Comparison of ENCODE assay signal across 19 cellular contexts in the genomic region with DNA sequence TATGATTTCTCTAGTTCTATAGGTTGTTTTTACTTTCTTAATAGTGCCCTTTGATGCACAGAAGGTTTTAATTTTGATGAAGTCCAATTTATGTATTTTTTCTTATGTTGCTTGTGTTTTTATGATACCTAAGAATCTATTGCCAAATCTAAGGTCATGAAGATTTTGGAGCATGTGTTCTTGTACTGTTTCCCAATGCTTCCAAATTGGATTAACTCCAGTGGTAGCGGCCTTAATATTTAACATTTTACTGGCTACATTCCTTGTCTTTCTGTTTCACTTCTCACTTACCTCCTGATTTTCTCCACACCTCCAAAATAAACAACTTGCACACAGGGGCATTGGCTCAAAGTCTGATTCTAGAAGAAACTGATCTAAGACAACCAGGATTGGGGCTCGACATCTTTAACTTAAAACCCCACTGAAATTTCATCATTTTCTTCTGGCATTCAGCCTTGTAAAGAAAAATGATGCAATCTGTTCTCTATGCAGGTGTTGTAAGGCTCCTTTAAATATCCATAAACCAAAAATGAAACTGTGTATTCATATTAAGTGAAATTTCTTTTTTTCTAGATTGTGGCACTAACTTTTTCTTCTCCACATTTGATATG.
A peak's percentile ranks its signal among the peaks of the same experiment; 100 is the strongest.
DNase-seq lines count a peak whose midpoint lies in the region; ATAC-seq and TF ChIP-seq lines count a peak whose summit lies in the region.
"Had no signal": no experiment of that assay in that cellular context is flagged by ENCODE, and none has a peak within 500 bp of the region (broad histone marks: within the 10 kb centered on the region; RNA-seq: fewer than 3 reads in every experiment).

No MANE protein-coding gene starts in this region.

- no peaks in the 10 kb centered on the region for H3K27me3 ChIP-seq in KMS-11 (ENCODE audit: insufficient read depth, low read depth)
- no peaks in the 10 kb centered on the region for H3K27me3 ChIP-seq in ascending aorta
- H3K27me3 ChIP-seq: SJSA1 had no signal

- no peaks in the 10 kb centered on the region for H3K36me3 ChIP-seq in KMS-11 (ENCODE audit: insufficient read depth)
- no peaks in the 10 kb centered on the region for H3K36me3 ChIP-seq in ascending aorta
- H3K36me3 ChIP-seq: left ventricle myocardium inferior, SJSA1 had no signal

- H2AFZ ChIP-seq in KMS-11 (ENCODE audit: low read depth), result no peak overlapping the region

- H4K20me1 ChIP-seq in KMS-11 (ENCODE audit: insufficient read depth), result no peaks in the 10 kb centered on the region

- no peak overlapping the region for H3K9ac ChIP-seq in KMS-11

- DNase-seq in RWPE1 (ENCODE audit: low spot score), result no peak
- DNase-seq in fibroblast of mammary gland (ENCODE audit: low read depth), result peak; percentile 40
- peak; percentile 15 for DNase-seq in renal cortical epithelial cell (ENCODE audit: low read depth)
- no peak for DNase-seq in ascending aorta (ENCODE audit: low spot score in 2 of 2)
- no peak for DNase-seq in hepatic stellate cell (ENCODE audit: low spot score)
- DNase-seq: activated B cell treated with CpG ODN at 0.5 μM for 24 hours; activated CD4-positive, alpha-beta memory T cell treated with anti-CD3 and anti-CD28 coated beads, Interleukin-2, amount 10 ng/mL, durations not matched to agents 7 days and 5 days; activated naive CD4-positive, alpha-beta T cell treated with anti-CD3 and anti-CD28 coated beads for 36 hours; AML-193; dermis blood vessel endothelial cell; DND-41; left ventricle myocardium inferior; NCI-H1092; NCI-H2081; NCI-H526 treated with DMSO at 0.1 percent for 48 hours had no signal

- H3K4me3 ChIP-seq in KMS-11 (IDR thresholded peaks at IDR 0.05; ENCODE audit: insufficient read depth, low read depth, low read length) (no peak overlapping the region), fibroblast of mammary gland (ENCODE audit: control insufficient read depth, low read depth, low read length) (no peak overlapping the region), ascending aorta (no peak overlapping the region)
- H3K4me3 ChIP-seq: left ventricle myocardium inferior, SJSA1 had no signal

- no peaks in the 10 kb centered on the region for H3K79me2 ChIP-seq in KMS-11 (ENCODE audit: insufficient read depth, low read depth)

- peak overlapping the region; percentile 38; the same call in 1 of the 2 replicates for H3K4me2 ChIP-seq in KMS-11

- ATAC-seq in HG03095 (IDR thresholded peaks at IDR 0.05; ENCODE audit: unreplicated experiment), result no peak

- no peak overlapping the region for H3K27ac ChIP-seq in KMS-11
- peak overlapping the region; percentile 80 for H3K27ac ChIP-seq in RWPE1
- no peak overlapping the region for H3K27ac ChIP-seq in ascending aorta
- H3K27ac ChIP-seq: epithelial cell of prostate, left ventricle myocardium inferior, SJSA1 had no signal

- intact Hi-C loops in ascending aorta (cut with DNase I), result no loop called here

- POLR2A ChIA-PET in RWPE1 (lab: Yijun Ruan, JAX; ENCODE audit: low non-redundant PET), result no interaction called here

- H3K4me1 ChIP-seq in KMS-11 (ENCODE audit: low read depth, poor library complexity, severe bottlenecking) (peaks cover 12% of the 10 kb centered on the region), ascending aorta (no peaks in the 10 kb centered on the region)
- H3K4me1 ChIP-seq: left ventricle myocardium inferior, SJSA1 had no signal

- TF ChIP-seq CTCF in KMS-11 (conservative IDR thresholded peaks at IDR 0.05; ENCODE audit: low read depth, low read length) (no peak), RWPE1 (conservative IDR thresholded peaks at IDR 0.05; ENCODE audit: low read depth) (no peak), fibroblast of mammary gland (conservative IDR thresholded peaks at IDR 0.05; ENCODE audit: control insufficient read depth, insufficient read depth, low read depth, low read length) (no peak), ascending aorta (IDR thresholded peaks at IDR 0.05) (no peak)

- no peaks in the 10 kb centered on the region for H3K9me3 ChIP-seq in ascending aorta
- H3K9me3 ChIP-seq: SJSA1 had no signal

- CTCF ChIA-PET in RWPE1 (lab: Yijun Ruan, JAX), result no interaction called here

Comparison
In these comparisons a context has a peak if more than half of its experiments do, and no peak if none do; other contexts are left out.
1. DNase-seq: peak in fibroblast of mammary gland (single experiment) and renal cortical epithelial cell (single experiment); none in RWPE1 (single experiment), ascending aorta (0 of 2) and hepatic stellate cell (single experiment).